1 cellular context compared by ENCODE assay signal in the genomic region with DNA sequence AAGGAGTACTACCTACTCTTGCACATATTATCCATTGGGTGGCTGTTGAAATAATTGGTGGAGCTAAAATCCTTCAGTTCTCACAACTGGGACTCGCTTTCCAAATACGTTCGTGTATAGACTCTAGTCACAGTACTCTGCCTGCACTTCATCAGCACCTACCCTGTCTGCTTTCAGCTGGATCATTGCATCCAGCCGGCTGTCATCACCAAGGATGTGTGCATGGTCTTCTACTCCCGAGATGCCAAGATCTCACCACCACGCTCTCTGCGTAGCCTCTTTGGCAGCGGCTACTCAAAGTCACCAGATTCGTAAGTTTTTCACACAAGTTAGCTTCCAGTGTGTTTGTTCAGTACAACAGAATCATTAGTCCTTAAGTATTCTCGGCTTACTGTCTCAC.
TF ChIP-seq lines count a peak whose summit lies in the region.

No MANE protein-coding gene starts in this region.

TF ChIP-seq in IMR-90, 13 proteins besides CTCF, POLR2A, EP300 and RAD21 (continued from another document):
- TF ChIP-seq USF2 (IDR thresholded peaks at IDR 0.05; ENCODE audit: low read depth, low read length), result no peak
